8 cellular contexts compared by ENCODE assay signal in the genomic region with DNA sequence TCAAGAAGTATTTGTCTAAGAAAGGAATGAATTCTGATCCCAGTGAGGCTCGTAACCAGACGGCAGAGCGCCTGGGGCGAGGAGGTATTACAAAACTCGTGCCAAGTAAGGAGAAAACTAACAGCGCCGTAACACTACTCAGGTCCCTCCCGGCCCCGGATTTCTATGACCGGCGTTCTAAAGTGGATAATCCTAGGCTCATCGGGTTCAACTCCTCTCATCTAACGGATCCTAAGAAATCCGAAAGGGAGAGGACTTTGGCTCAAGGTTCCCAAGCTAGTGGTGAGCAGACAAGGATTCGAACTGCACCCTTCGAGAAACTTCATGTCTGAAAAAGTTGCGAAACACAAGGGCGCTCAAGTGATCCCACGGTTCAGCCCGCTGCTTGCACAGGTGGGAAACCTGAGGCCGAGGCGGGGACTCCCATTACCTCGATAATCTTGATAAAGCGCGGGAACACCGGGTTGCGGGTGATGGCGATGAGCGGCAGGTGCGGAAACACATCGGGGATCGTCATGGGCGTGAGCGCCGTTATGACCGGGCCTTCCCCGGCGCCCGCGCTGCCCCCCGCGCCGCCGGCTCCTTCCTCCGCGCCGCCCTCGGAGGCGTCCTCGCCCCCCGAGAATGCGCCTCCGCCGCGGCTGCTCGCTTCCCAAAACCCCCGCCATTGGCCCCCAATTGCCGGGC. TPM values are rescaled to one million over a fixed set of nuclear protein-coding genes. Genes with fewer than 3 reads are reported as not detected.
A peak's percentile ranks its signal among the peaks of the same experiment; 100 is the strongest.
DNase-seq lines count a peak whose midpoint lies in the region; ATAC-seq, FAIRE-seq and TF ChIP-seq lines count a peak whose summit lies in the region.

No MANE protein-coding gene starts in this region.

- no peaks in the 10 kb centered on the region for H3K27me3 ChIP-seq in lower lobe of right lung (ENCODE audit: low read depth)
- H3K27me3 ChIP-seq in thoracic aorta (replicated peaks; ENCODE audit: insufficient read depth), result no peaks in the 10 kb centered on the region

- H3K9me3 ChIP-seq in lower lobe of right lung (no peaks in the 10 kb centered on the region), thoracic aorta (no peaks in the 10 kb centered on the region)

- TF ChIP-seq CTCF in cardiac fibroblast (IDR thresholded peaks at IDR 0.05; ENCODE audit: low read depth, low read length) (no peak), lower lobe of right lung (IDR thresholded peaks at IDR 0.05) (no peak), thoracic aorta (IDR thresholded peaks at IDR 0.05) (no peak), GM20000 (IDR thresholded peaks at IDR 0.05; ENCODE audit: extremely low read depth, missing control alignments) (no peak)

- H3K4me1 ChIP-seq in lower lobe of right lung (peaks cover 22% of the 10 kb centered on the region), thoracic aorta (ENCODE audit: control insufficient read depth in 1 of 2, low read depth in 2 of 2) (peaks cover 11 to 19% of the 10 kb centered on the region in 2 donors)

- intact Hi-C loops in lower lobe of right lung (cut with DNase I), result no loop called here

- ATAC-seq in GM18505 (IDR thresholded peaks at IDR 0.05; ENCODE audit: unreplicated experiment) (peak; percentile 12), lower lobe of right lung (peak in 1 of 2 donors; percentile 1), thoracic aorta (ENCODE audit: insufficient number of reproducible peaks, low FRiP score, low read depth) (no peak)

- FAIRE-seq in GM12891 (lab: Jason Lieb, UNC), result no peak

- TF ChIP-seq POLR2A in GM18505 (IDR thresholded peaks at IDR 0.05; ENCODE audit: borderline replicate concordance, extremely low read depth, insufficient read depth, insufficient read length) (no peak), GM12891 (IDR thresholded peaks at IDR 0.05; ENCODE audit: low read depth, low read length) (no peak; the same call in 1 of the 2 replicates)

- H3K36me3 ChIP-seq in lower lobe of right lung (peaks cover 13% of the 10 kb centered on the region), thoracic aorta (no peaks in the 10 kb centered on the region)

- H3K27ac ChIP-seq in lower lobe of right lung (peak overlapping the region; percentile 97), thoracic aorta (peak overlapping the region; percentile 92 to 95)

- peak overlapping the region; percentile 93 to 96 for H3K4me3 ChIP-seq in cardiac fibroblast (replicated peaks in 1 of 2; ENCODE audit: low read depth in 2 of 2, low read length in 2 of 2)
- H3K4me3 ChIP-seq in lower lobe of right lung, result peak overlapping the region; percentile 98
- H3K4me3 ChIP-seq in thoracic aorta, result peak overlapping the region; percentile 89

- in situ Hi-C loops in ACHN (cut with HindIII; ENCODE audit: low pct_ligation_motif_present, low pct_unique_long_range_greater_than_20kb, low sequenced_read_pairs), result no loop called here

- peak; percentile 28 for DNase-seq in ACHN
- DNase-seq in NCI-H2171 (lab: John Stamatoyannopoulos, UW), result peak; percentile 19
- peak in 1 of 2 donors; percentile 26 for DNase-seq in cardiac fibroblast (ENCODE audit: low read depth in 2 of 2)
- DNase-seq in lower lobe of right lung, result peak; percentile 63
- no peak for DNase-seq in thoracic aorta (ENCODE audit: low spot score)
- DNase-seq in GM20000 (ENCODE audit: low spot score), result no peak
- no peak for DNase-seq in GM12891 (ENCODE audit: insufficient read length, low spot score)

TF ChIP-seq in GM12891, 5 proteins besides CTCF, POLR2A, EP300 and RAD21:
- TF ChIP-seq POLR2AphosphoS5 (IDR thresholded peaks at IDR 0.05; ENCODE audit: low read depth, low read length) (no peak), SPI1 (IDR thresholded peaks at IDR 0.05; ENCODE audit: low read depth, low read length) (no peak), PAX5 (IDR thresholded peaks at IDR 0.05; ENCODE audit: insufficient read depth, low read length, severe bottlenecking) (no peak), POU2F2 (IDR thresholded peaks at IDR 0.05; ENCODE audit: low read depth, low read length) (no peak), TAF1 (IDR thresholded peaks at IDR 0.05; ENCODE audit: low read depth, low read length) (no peak)

RNA-seq across cellular contexts. Expression of gene LONP1, which starts 0.5 kb away (rescaled TPM):
- total RNA-seq in lower lobe of right lung (65.3 TPM), thoracic aorta (10 to 100 TPM; 52.8 to 82.8 TPM)
- polyA plus RNA-seq in GM12891 (2012; ENCODE audit: low read depth, missing spikeins), result 53.0 TPM

RNA-seq across cellular contexts. Expression of gene CATSPERD, which starts 1.0 kb away (rescaled TPM):
- total RNA-seq in lower lobe of right lung, result 6.4 TPM
- total RNA-seq in thoracic aorta, result under 1 TPM in 1 of 2 donors, not detected in 1; 0.41 TPM
- polyA plus RNA-seq in GM12891 (2012; ENCODE audit: low read depth, missing spikeins), result 0.03 TPM

RNA-seq across cellular contexts. Expression of gene RPL36, which starts 29.3 kb away (rescaled TPM):
- total RNA-seq in lower lobe of right lung (566 TPM), thoracic aorta (100 to 1,000 TPM; 274 to 397 TPM)
- 3,116 TPM for polyA plus RNA-seq in GM12891 (2012; ENCODE audit: low read depth, missing spikeins)

RNA-seq across cellular contexts. Expression of gene HSD11B1L, which starts 38.6 kb away (rescaled TPM):
- 8.6 TPM for total RNA-seq in lower lobe of right lung
- 10 to 100 TPM in 1 of 2 donors, 1 to 10 TPM in 1; 7.5 to 11.6 TPM for total RNA-seq in thoracic aorta
- polyA plus RNA-seq in GM12891 (2012; ENCODE audit: low read depth, missing spikeins), result 2.5 TPM

RNA-seq across cellular contexts. Expression of gene MICOS13, which starts 39.1 kb away (rescaled TPM):
- total RNA-seq in lower lobe of right lung (42.7 TPM), thoracic aorta (10 to 100 TPM; 16.9 to 43.7 TPM)
- polyA plus RNA-seq in GM12891 (2012; ENCODE audit: low read depth, missing spikeins), result 61.8 TPM

Comparison
In these comparisons a context has a peak if more than half of its experiments do, and no peak if none do; other contexts are left out.
1. DNase-seq: peak in ACHN (single experiment), NCI-H2171 (single experiment) and lower lobe of right lung (single experiment); none in thoracic aorta (single experiment), GM20000 (single experiment) and GM12891 (single experiment).
2. Peak in every context shown above with its lines, with median percentiles within 50 percentile points of each other: H3K4me3 ChIP-seq.